8 cellular contexts compared by ENCODE assay signal in the genomic region with DNA sequence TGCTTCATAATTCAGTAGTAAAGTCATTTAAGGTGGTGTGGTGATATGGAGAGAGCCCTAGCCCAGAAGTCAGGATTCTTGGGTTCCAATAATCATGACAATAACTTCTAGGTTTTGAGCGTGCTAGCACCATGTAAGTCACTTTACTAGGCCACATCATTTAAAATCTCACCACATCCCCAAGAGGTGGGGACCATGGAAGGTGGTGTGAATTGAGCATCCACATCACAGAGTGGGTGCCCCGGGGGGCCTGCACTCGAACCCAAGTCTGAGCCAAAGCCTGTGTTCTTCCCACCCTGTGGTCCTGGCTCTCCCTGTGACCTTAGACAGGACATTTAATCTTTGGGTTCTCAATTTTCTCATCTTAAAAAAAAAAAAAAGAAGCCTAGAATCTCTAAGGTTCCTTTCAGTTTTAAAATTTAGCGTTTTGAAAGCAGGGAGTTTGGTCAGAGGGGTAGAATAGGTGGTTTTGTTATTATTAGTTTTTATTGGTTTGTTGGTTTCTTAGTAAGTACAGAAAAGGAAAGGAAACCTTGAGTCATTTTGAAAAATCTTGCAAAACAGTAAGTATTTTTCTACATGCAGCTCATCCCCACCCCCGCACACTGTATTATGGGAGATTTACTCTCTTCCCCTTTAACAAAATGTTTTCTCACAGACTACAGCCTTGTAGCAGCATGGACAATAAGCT. TPM values are rescaled to one million over a fixed set of nuclear protein-coding genes. Genes with fewer than 3 reads are reported as not detected.
DNase-seq lines count a peak whose midpoint lies in the region; ATAC-seq and TF ChIP-seq lines count a peak whose summit lies in the region.

No MANE protein-coding gene starts in this region.

- H3K23ac ChIP-seq in H9 (ENCODE audit: insufficient read length, low read depth, low read length) = no peak overlapping the region

- H3K14ac ChIP-seq in H9 (ENCODE audit: insufficient read depth, low read length) = no peak overlapping the region

- no peaks in the 10 kb centered on the region for H3K27me3 Mint-ChIP-seq in H9 (ENCODE audit: low read depth)

- H3K79me1 ChIP-seq in H9 (ENCODE audit: insufficient read depth, low read depth, low read length, poor library complexity, severe bottlenecking) = no peaks in the 10 kb centered on the region

- H3K9me3 Mint-ChIP-seq in H9 = no peaks in the 10 kb centered on the region; a peak in 1 of 5 replicates

- H2BK20ac ChIP-seq in H9 (ENCODE audit: low read depth, low read length, poor library complexity, severe bottlenecking) = no peak overlapping the region

- no peak overlapping the region for H2BK120ac ChIP-seq in H9 (ENCODE audit: low read depth, low read length, poor library complexity, severe bottlenecking)

- no peak overlapping the region for H4K5ac ChIP-seq in H9 (ENCODE audit: insufficient read length, low read depth, low read length)

- no peak overlapping the region for H3K9ac ChIP-seq in H9 (ENCODE audit: extremely low read depth, insufficient read length, low read length)

- H2BK5ac ChIP-seq in H9 (ENCODE audit: insufficient read length, low read length) = no peak overlapping the region

- H2AK5ac ChIP-seq in H9 (ENCODE audit: insufficient read length, low read length) = no peak overlapping the region

- H2BK15ac ChIP-seq in H9 (ENCODE audit: low read depth, low read length) = no peak overlapping the region

- no peak overlapping the region for H3K4me3 Mint-ChIP-seq in H9

- ATAC-seq in GM19025 (IDR thresholded peaks at IDR 0.05; ENCODE audit: low read depth, unreplicated experiment) = peak; percentile 94
- peak; percentile 65 for ATAC-seq in HG03039 (IDR thresholded peaks at IDR 0.05; ENCODE audit: unreplicated experiment)
- ATAC-seq in activated CD4-positive, CD25-positive, alpha-beta regulatory T cell treated with anti-CD3 and anti-CD28 coated beads, Interleukin-2, amount 50 U/mL, for 24 hours = peak; percentile 80 to 81

- H2AFZ ChIP-seq in H9 (ENCODE audit: low read length) = no peak overlapping the region

- 88% methylated on average over 5 of the region's 5 CpGs for WGBS in esophagus muscularis mucosa
- WGBS in H9 (ENCODE audit: extremely low coverage, insufficient read length, low lambda C conversion rate) = no CpG with 5 or more reads among the region's 5 CpGs

- no peaks in the 10 kb centered on the region for H3K79me2 ChIP-seq in H9 (ENCODE audit: insufficient read depth, low read length)

- H3K4me1 ChIP-seq in esophagus muscularis mucosa (peaks cover 14 to 39% (median 16%) of the 10 kb centered on the region in 4 donors), H9 (ENCODE audit: insufficient read depth, low read length) (no peaks in the 10 kb centered on the region)

- H3K36me3 ChIP-seq in esophagus muscularis mucosa = peaks cover 0 to 22% (median 4%) of the 10 kb centered on the region in 4 donors

- H3K9me3 ChIP-seq in esophagus muscularis mucosa (no peaks in the 10 kb centered on the region), H9 (ENCODE audit: control insufficient read depth, low read depth, low read length) (no peaks in the 10 kb centered on the region)

- H4K20me1 ChIP-seq in H9 (ENCODE audit: control insufficient read depth, insufficient read depth, insufficient read length) = no peaks in the 10 kb centered on the region

- no peak for TF ChIP-seq POLR2A in esophagus muscularis mucosa (IDR thresholded peaks at IDR 0.05; ENCODE audit: low read depth)

- DNase-seq in esophagus muscularis mucosa (ENCODE audit: extremely low spot score) = no peak
- peak; percentile 24 for DNase-seq in stimulated activated CD8-positive, alpha-beta memory T cell treated with anti-CD3 and anti-CD28 coated beads, Interleukin-12 subunit alpha, Interleukin-12 subunit beta, amount 100 ng/mL, for 24 hours (ENCODE audit: extremely low read depth)
- DNase-seq in cerebellar cortex (ENCODE audit: low spot score) = no peak
- no peak for DNase-seq in NCI-H524 (lab: John Stamatoyannopoulos, UW)
- DNase-seq in H9 = no peak

- no peak overlapping the region for H3T11ph ChIP-seq in H9 (ENCODE audit: low read length)

- intact Hi-C loops in esophagus muscularis mucosa (cut with DNase I) = no loop called here

- H3K18ac ChIP-seq in H9 (ENCODE audit: insufficient read length, low read depth, low read length) = no peak overlapping the region

- no peak overlapping the region for H3K4ac ChIP-seq in H9 (ENCODE audit: low read depth, low read length)

- H3K36me3 Mint-ChIP-seq in H9 (ENCODE audit: insufficient read depth in 1 of 3, low read depth in 3 of 3) = no peaks in the 10 kb centered on the region; a peak in 2 of 7 replicates

- H3K27ac ChIP-seq in esophagus muscularis mucosa (replicated peaks in 1 of 4) (peak overlapping the region; percentile 9 to 60 (median 28)), H9 (ENCODE audit: insufficient read length, low read depth, low read length) (no peak overlapping the region)

- H2BK12ac ChIP-seq in H9 (ENCODE audit: insufficient read length, low read depth, low read length) = no peak overlapping the region

- no peak for TF ChIP-seq EP300 in esophagus muscularis mucosa (IDR thresholded peaks at IDR 0.05)

- TF ChIP-seq CTCF in esophagus muscularis mucosa (IDR thresholded peaks at IDR 0.05) (no peak), H9 (conservative IDR thresholded peaks at IDR 0.05) (no peak)

- no peak overlapping the region for H3K27ac Mint-ChIP-seq in H9

- no peak overlapping the region for H4K8ac ChIP-seq in H9 (replicated peaks; ENCODE audit: insufficient read length, low read depth, low read length)

- no peaks in the 10 kb centered on the region for H3K23me2 ChIP-seq in H9 (ENCODE audit: insufficient read length, low read depth, low read length, poor library complexity, severe bottlenecking)

- peaks cover 30 to 36% of the 10 kb centered on the region in 2 experiments for H3K4me1 Mint-ChIP-seq in H9

- no peak overlapping the region for H3K56ac ChIP-seq in H9 (ENCODE audit: insufficient read length, low read depth, low read length)

- H3K27me3 ChIP-seq in esophagus muscularis mucosa = no peaks in the 10 kb centered on the region
- no peaks in the 10 kb centered on the region for H3K27me3 ChIP-seq in H9 (ENCODE audit: insufficient read depth, low read length)

- H4K91ac ChIP-seq in H9 (ENCODE audit: insufficient read length, low read depth, low read length) = no peak overlapping the region

- H3K4me2 ChIP-seq in H9 (ENCODE audit: insufficient read depth, insufficient read length, low read length) = no peak overlapping the region

- no peak overlapping the region for H3K4me3 ChIP-seq in esophagus muscularis mucosa

RNA-seq across cellular contexts. Expression of a gene that starts 26.4 kb away (rescaled TPM):
- total RNA-seq in esophagus muscularis mucosa = 1 to 10 TPM; 2.1 to 5.1 (median 3.2) TPM
- total RNA-seq in H9 (2021) = 2.8 and 3.9 TPM in 2 replicates
